8 cellular contexts compared by ENCODE assay signal in genomic region chr6:134517145-134517658, GRCh38.
DNase-seq lines count a peak whose midpoint lies in the region; ATAC-seq and TF ChIP-seq lines count a peak whose summit lies in the region.

No MANE protein-coding gene starts in this region.

- ATAC-seq in lung (ENCODE audit: insufficient read depth, low FRiP score) (peak; percentile 84), HG02678 (IDR thresholded peaks at IDR 0.05; ENCODE audit: unreplicated experiment) (no peak)

- H3K9me3 ChIP-seq in lung (ENCODE audit: control insufficient read depth in 2 of 2, insufficient read depth in 1 of 2, low read length in 1 of 2) (no peaks in the 10 kb centered on the region), uterus (no peaks in the 10 kb centered on the region)

- TF ChIP-seq POLR2A in uterus (IDR thresholded peaks at IDR 0.05) = no peak

- H3K27ac ChIP-seq in lung (ENCODE audit: low read depth in 1 of 2, low read length in 1 of 2) = peak overlapping the region; percentile 22 to 63
- H3K27ac ChIP-seq in uterus = peak overlapping the region in 1 of 2 donors; percentile 29

- DNase-seq in COLO829 (ENCODE audit: low spot score) (peak; percentile 80), NCI-H345 treated with DMSO at 0.1 percent for 48 hours (lab: John Stamatoyannopoulos, UW; ENCODE audit: unreplicated experiment) (peak; percentile 52), dermis microvascular lymphatic vessel endothelial cell (ENCODE audit: low read depth in 2 of 2) (peak; percentile 68 to 81), lung (ENCODE audit: low spot score) (peak; percentile 85), uterus (peak; percentile 31 to 37), GM13977 (ENCODE audit: low spot score) (no peak), SK-N-DZ (ENCODE audit: low spot score) (no peak)

- no peak for TF ChIP-seq CTCF in lung (IDR thresholded peaks at IDR 0.05; ENCODE audit: control extremely low read depth, extremely low read depth)
- TF ChIP-seq CTCF in uterus (IDR thresholded peaks at IDR 0.05) = no peak
- no peak for TF ChIP-seq CTCF in GM13977 (IDR thresholded peaks at IDR 0.05; ENCODE audit: extremely low read depth, insufficient read depth, missing control alignments)

- 18 to 32% methylated on average over 9 of the region's 9 CpGs for WGBS in lung, 2 donors

- in situ Hi-C loops in GM13977 (cut with MboI; ENCODE audit: low pct_unique_long_range_greater_than_20kb, low sequenced_read_pairs, unreplicated experiment) = no loop called here

- no peaks in the 10 kb centered on the region for H3K36me3 ChIP-seq in lung (ENCODE audit: control insufficient read depth in 2 of 2, insufficient read depth in 2 of 2, low read length in 2 of 2)
- H3K36me3 ChIP-seq in uterus = no peaks in the 10 kb centered on the region

- H3K4me1 ChIP-seq in lung (ENCODE audit: control insufficient read depth in 2 of 2, insufficient read depth in 2 of 2, low read length in 2 of 2) = peaks cover 1 to 4% of the 10 kb centered on the region in 2 donors
- H3K4me1 ChIP-seq in uterus = no peaks in the 10 kb centered on the region

- intact Hi-C loops in uterus (cut with DNase I; ENCODE audit: low total_unique reads) = no loop called here

- H3K4me3 ChIP-seq in lung (no peak overlapping the region), uterus (no peak overlapping the region)

- H3K27me3 ChIP-seq in lung (ENCODE audit: control insufficient read depth, insufficient read depth) = no peaks in the 10 kb centered on the region
- no peaks in the 10 kb centered on the region for H3K27me3 ChIP-seq in uterus

Comparison
In these comparisons a context has a peak if more than half of its experiments do, and no peak if none do; other contexts are left out.
1. DNase-seq: peak in COLO829 (single experiment), NCI-H345 treated with DMSO at 0.1 percent for 48 hours (single experiment), dermis microvascular lymphatic vessel endothelial cell (2 of 2), lung (single experiment) and uterus (2 of 2); none in GM13977 (single experiment) and SK-N-DZ (single experiment).